9 cellular contexts compared by ENCODE assay signal in the genomic region with DNA sequence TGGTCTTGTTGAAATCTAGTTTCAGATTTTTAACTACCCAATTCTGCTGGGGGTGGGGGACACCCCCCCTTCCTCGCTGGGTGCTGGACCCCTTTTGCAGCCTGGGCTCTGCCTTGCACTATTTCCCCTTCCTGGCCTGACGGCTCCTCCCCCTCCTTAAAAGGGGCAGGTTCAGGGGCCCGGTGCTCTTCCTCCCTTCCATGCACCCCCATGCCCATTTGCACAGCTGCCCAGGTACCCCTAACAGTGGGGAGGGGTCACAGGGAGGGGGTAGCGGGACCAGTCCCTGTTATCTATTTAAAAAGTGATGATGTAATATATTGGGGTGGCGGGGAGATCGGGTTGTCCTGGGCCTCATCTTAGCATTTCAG. TPM values are rescaled to one million over a fixed set of nuclear protein-coding genes. Genes with fewer than 3 reads are reported as not detected.
A peak's percentile ranks its signal among the peaks of the same experiment; 100 is the strongest.
DNase-seq lines count a peak whose midpoint lies in the region; TF ChIP-seq lines count a peak whose summit lies in the region.
"Had no signal": no experiment of that assay in that cellular context is flagged by ENCODE, and none has a peak within 500 bp of the region (broad histone marks: within the 10 kb centered on the region; RNA-seq: fewer than 3 reads in every experiment).

No MANE protein-coding gene starts in this region.

- DNase-seq in GM23248: no peak
- DNase-seq in SJSA1 (ENCODE audit: low read depth in 1 of 2, low spot score in 2 of 2): no peak
- no peak for DNase-seq in fibroblast of the aortic adventitia (ENCODE audit: low read depth)
- no peak for DNase-seq in smooth muscle cell (lab: John Stamatoyannopoulos, UW; ENCODE audit: unreplicated experiment)
- no peak for DNase-seq in SHP77 treated with DMSO at 0.1 percent for 48 hours (lab: John Stamatoyannopoulos, UW)
- no peak for DNase-seq in cerebellum (ENCODE audit: low spot score)
- no peak for DNase-seq in DMS79 treated with DMSO at 0.1 percent for 48 hours (lab: John Stamatoyannopoulos, UW)
- DNase-seq in NCI-H146 (lab: John Stamatoyannopoulos, UW): no peak
- DNase-seq: cortex of kidney had no signal

- TF ChIP-seq CTCF in fibroblast of the aortic adventitia (IDR thresholded peaks at IDR 0.05; ENCODE audit: insufficient read depth, low read length): no peak
- no peak for TF ChIP-seq CTCF in smooth muscle cell (IDR thresholded peaks at IDR 0.05; ENCODE audit: borderline replicate concordance, insufficient read depth, poor library complexity, severe bottlenecking)

- H3K9me3 ChIP-seq in GM23248 (ENCODE audit: low read depth) (no peaks in the 10 kb centered on the region), SJSA1 (replicated peaks) (no peaks in the 10 kb centered on the region), smooth muscle cell (replicated peaks; ENCODE audit: low read depth) (no peaks in the 10 kb centered on the region)

- in situ Hi-C loops in GM23248 (cut with MboI): no loop called here

- peaks cover 16% of the 10 kb centered on the region for H3K4me1 ChIP-seq in GM23248 (ENCODE audit: insufficient read depth)
- H3K4me1 ChIP-seq in SJSA1 (replicated peaks): peaks cover 20% of the 10 kb centered on the region
- peaks cover 7% of the 10 kb centered on the region for H3K4me1 ChIP-seq in smooth muscle cell (ENCODE audit: low read depth)

- peak overlapping the region; percentile 47; the same call in 1 of the 2 replicates for H2AFZ ChIP-seq in GM23248
- H2AFZ ChIP-seq in smooth muscle cell (ENCODE audit: low read depth): no peak overlapping the region

- 67 to 71% methylated on average over 6 of the region's 6 CpGs for WGBS in GM23248 (ENCODE audit: low coverage in 1 of 2, low lambda C conversion rate in 2 of 2, missing lambda C conversion rate in 2 of 2), 2 experiments
- 82% methylated on average over 6 of the region's 6 CpGs for WGBS in smooth muscle cell (ENCODE audit: low lambda C conversion rate)

- no peaks in the 10 kb centered on the region for H3F3A ChIP-seq in GM23248 (ENCODE audit: insufficient read depth)
- peaks cover 3% of the 10 kb centered on the region for H3F3A ChIP-seq in smooth muscle cell (ENCODE audit: low read depth)

- H3K4me2 ChIP-seq in GM23248 (ENCODE audit: unreplicated experiment): peak overlapping the region; percentile 58
- H3K4me2 ChIP-seq in smooth muscle cell: peak overlapping the region; percentile 83

- H3K9ac ChIP-seq in GM23248 (peak overlapping the region; percentile 53), smooth muscle cell (ENCODE audit: low read depth) (no peak overlapping the region)

- H3K9me2 ChIP-seq in GM23248 (ENCODE audit: insufficient read depth): no peaks in the 10 kb centered on the region

- H3K4me3 ChIP-seq in GM23248 (peak overlapping the region; percentile 64), SJSA1 (peak overlapping the region; percentile 42), fibroblast of the aortic adventitia (ENCODE audit: low read depth, low read length) (peak overlapping the region; percentile 25), smooth muscle cell (peak overlapping the region; percentile 47)

- no peaks in the 10 kb centered on the region for H3K79me2 ChIP-seq in GM23248 (ENCODE audit: insufficient read depth)
- H3K79me2 ChIP-seq in smooth muscle cell (ENCODE audit: low read depth): no peaks in the 10 kb centered on the region

- H3K27me3 ChIP-seq in GM23248 (replicated peaks; ENCODE audit: insufficient read depth): no peaks in the 10 kb centered on the region
- H3K27me3 ChIP-seq in SJSA1 (replicated peaks): no peaks in the 10 kb centered on the region
- H3K27me3 ChIP-seq in smooth muscle cell (ENCODE audit: low read depth): no peaks in the 10 kb centered on the region

- H3K36me3 ChIP-seq in GM23248 (ENCODE audit: low read depth) (no peaks in the 10 kb centered on the region), SJSA1 (peaks cover 13% of the 10 kb centered on the region), smooth muscle cell (ENCODE audit: low read depth) (no peaks in the 10 kb centered on the region)

- no peak overlapping the region for H3K27ac ChIP-seq in GM23248
- H3K27ac ChIP-seq in SJSA1: no peak overlapping the region
- no peak overlapping the region for H3K27ac ChIP-seq in smooth muscle cell (ENCODE audit: low read depth)

- no peaks in the 10 kb centered on the region for H4K20me1 ChIP-seq in GM23248 (ENCODE audit: insufficient read depth)
- peaks cover 10% of the 10 kb centered on the region for H4K20me1 ChIP-seq in smooth muscle cell (ENCODE audit: low read depth)

RNA-seq across cellular contexts. Expression of a gene that starts 15.3 kb away (rescaled TPM):
- total RNA-seq in GM23248 (2014; rRNA removed; shearing (Covaris generic)): 16.8 and 27.0 TPM in 2 replicates
- polyA plus RNA-seq in GM23248 (2016; fragmentation: Nextera tagmentation; extraction: Ambion mirVana): 2.3 and 2.9 TPM in 2 replicates
- total RNA-seq in SJSA1 (2014; rRNA removed; shearing (Covaris generic)): 15.3 and 24.5 TPM in 2 replicates
- total RNA-seq in fibroblast of the aortic adventitia (ENCODE audit: low replicate concordance): 14.0 and 15.4 TPM in 2 replicates
- total RNA-seq in smooth muscle cell: 15.3 and 15.5 TPM in 2 replicates
- 7.5 and 10.0 TPM in 2 replicates for polyA plus RNA-seq in smooth muscle cell
- 2.4 TPM for total RNA-seq in cerebellum

RNA-seq across cellular contexts. Expression of a gene that starts 15.7 kb away (rescaled TPM):
- total RNA-seq in GM23248 (2014; rRNA removed; shearing (Covaris generic)): not detected in 2 replicates
- polyA plus RNA-seq in GM23248 (2016; fragmentation: Nextera tagmentation; extraction: Ambion mirVana) (0.14 and 0.16 TPM in 2 replicates), smooth muscle cell (1.2 and 1.3 TPM in 2 replicates)
- total RNA-seq in SJSA1 (2014; rRNA removed; shearing (Covaris generic)): not detected in 2 replicates
- total RNA-seq in fibroblast of the aortic adventitia (ENCODE audit: low replicate concordance) (0.09 TPM in 1 of 2 replicates, not detected in the other), smooth muscle cell (1.1 TPM in 1 of 2 replicates, not detected in the other), cerebellum (not detected)

RNA-seq across cellular contexts. Expression of a gene that starts 15.7 kb away (rescaled TPM):
- not detected in 2 replicates for total RNA-seq in GM23248 (2014; rRNA removed; shearing (Covaris generic))
- polyA plus RNA-seq in GM23248 (2016; fragmentation: Nextera tagmentation; extraction: Ambion mirVana) (not detected in 2 replicates), smooth muscle cell (not detected in 2 replicates)
- not detected in 2 replicates for total RNA-seq in SJSA1 (2014; rRNA removed; shearing (Covaris generic))
- total RNA-seq in fibroblast of the aortic adventitia (ENCODE audit: low replicate concordance) (not detected in 2 replicates), smooth muscle cell (not detected in 2 replicates), cerebellum (not detected)

RNA-seq across cellular contexts. Expression of a gene that starts 24.5 kb away (rescaled TPM):
- not detected in 2 replicates for total RNA-seq in GM23248 (2014; rRNA removed; shearing (Covaris generic))
- polyA plus RNA-seq in GM23248 (2016; fragmentation: Nextera tagmentation; extraction: Ambion mirVana): not detected in 2 replicates
- not detected in 2 replicates for total RNA-seq in SJSA1 (2014; rRNA removed; shearing (Covaris generic))
- total RNA-seq in fibroblast of the aortic adventitia (ENCODE audit: low replicate concordance): not detected in 2 replicates
- not detected in 2 replicates for total RNA-seq in smooth muscle cell
- not detected in 2 replicates for polyA plus RNA-seq in smooth muscle cell
- 1.5 TPM for total RNA-seq in cerebellum

RNA-seq across cellular contexts. Expression of a gene that starts 33.2 kb away (rescaled TPM):
- 85.6 and 109 TPM in 2 replicates for total RNA-seq in GM23248 (2014; rRNA removed; shearing (Covaris generic))
- polyA plus RNA-seq in GM23248 (2016; fragmentation: Nextera tagmentation; extraction: Ambion mirVana) (73.0 and 80.4 TPM in 2 replicates), smooth muscle cell (41.2 and 49.4 TPM in 2 replicates)
- total RNA-seq in SJSA1 (2014; rRNA removed; shearing (Covaris generic)): 27.0 and 32.0 TPM in 2 replicates
- total RNA-seq in fibroblast of the aortic adventitia (ENCODE audit: low replicate concordance) (39.0 and 69.9 TPM in 2 replicates), smooth muscle cell (29.8 and 45.4 TPM in 2 replicates), cerebellum (27.6 TPM)
